1 cellular context compared by ENCODE assay signal in genomic region chr2:66555076-66555475, GRCh38.
TF ChIP-seq lines count a peak whose summit lies in the region.

No MANE protein-coding gene starts in this region.

TF ChIP-seq in K562, 482 proteins besides CTCF, POLR2A, EP300 and RAD21 (continued from another document):
- TF ChIP-seq PBX2 (CRISPR knock-in tag; IDR thresholded peaks at IDR 0.05; ENCODE audit: low read depth) = no peak
- TF ChIP-seq PBX2 (tag; conservative IDR thresholded peaks at IDR 0.05; ENCODE audit: low read depth) = peak; percentile 55
- TF ChIP-seq ZNF655 (CRISPR knock-in tag; IDR thresholded peaks at IDR 0.05) = no peak
- TF ChIP-seq MED1 (CRISPR knock-in tag; IDR thresholded peaks at IDR 0.05; ENCODE audit: borderline replicate concordance) = no peak
- TF ChIP-seq TFE3 (CRISPR knock-in tag; IDR thresholded peaks at IDR 0.05) = no peak
- no peak for TF ChIP-seq TSHZ1 (CRISPR knock-in tag; IDR thresholded peaks at IDR 0.05)
- TF ChIP-seq ZNF354B (CRISPR knock-in tag; IDR thresholded peaks at IDR 0.05) = no peak
- no peak for TF ChIP-seq ATF1 (CRISPR knock-in tag; IDR thresholded peaks at IDR 0.05)
- no peak for TF ChIP-seq ATF1 (tag; IDR thresholded peaks at IDR 0.05)
- TF ChIP-seq ZBTB17 (CRISPR knock-in tag; IDR thresholded peaks at IDR 0.05) = no peak
- no peak for TF ChIP-seq NR2C2 (CRISPR knock-in tag; IDR thresholded peaks at IDR 0.05)
- peak; percentile 21; the same call in 1 of the 2 replicates for TF ChIP-seq NR2C2 (tag; IDR thresholded peaks at IDR 0.05)
- no peak for TF ChIP-seq E2F4 (CRISPR knock-in tag; IDR thresholded peaks at IDR 0.05; ENCODE audit: low read depth)
- no peak for TF ChIP-seq RCOR1 (IDR thresholded peaks at IDR 0.05; ENCODE audit: borderline replicate concordance in 1 of 2, low read depth in 2 of 2, low read length in 2 of 2)
- TF ChIP-seq ZBTB8A (IDR thresholded peaks at IDR 0.05; ENCODE audit: partially characterized antibody) = no peak
- TF ChIP-seq MEIS2 (IDR thresholded peaks at IDR 0.05; ENCODE audit: partially characterized antibody) = peak; percentile 34
- peak; percentile 83 for TF ChIP-seq NFIC (IDR thresholded peaks at IDR 0.05)
- no peak for TF ChIP-seq ZFPM2 (CRISPR knock-in tag; IDR thresholded peaks at IDR 0.05)
- TF ChIP-seq, protein P1, sequence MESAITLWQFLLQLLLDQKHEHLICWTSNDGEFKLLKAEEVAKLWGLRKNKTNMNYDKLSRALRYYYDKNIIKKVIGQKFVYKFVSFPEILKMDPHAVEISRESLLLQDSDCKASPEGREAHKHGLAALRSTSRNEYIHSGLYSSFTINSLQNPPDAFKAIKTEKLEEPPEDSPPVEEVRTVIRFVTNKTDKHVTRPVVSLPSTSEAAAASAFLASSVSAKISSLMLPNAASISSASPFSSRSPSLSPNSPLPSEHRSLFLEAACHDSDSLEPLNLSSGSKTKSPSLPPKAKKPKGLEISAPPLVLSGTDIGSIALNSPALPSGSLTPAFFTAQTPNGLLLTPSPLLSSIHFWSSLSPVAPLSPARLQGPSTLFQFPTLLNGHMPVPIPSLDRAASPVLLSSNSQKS (CRISPR knock-in tag; IDR thresholded peaks at IDR 0.05) = no peak
- TF ChIP-seq ELF2 (CRISPR knock-in tag; IDR thresholded peaks at IDR 0.05) = no peak
TF ChIP-seq in K562: peak in this region for 5.
